Comparison of ENCODE assay signal across 18 cellular contexts in the genomic region with DNA sequence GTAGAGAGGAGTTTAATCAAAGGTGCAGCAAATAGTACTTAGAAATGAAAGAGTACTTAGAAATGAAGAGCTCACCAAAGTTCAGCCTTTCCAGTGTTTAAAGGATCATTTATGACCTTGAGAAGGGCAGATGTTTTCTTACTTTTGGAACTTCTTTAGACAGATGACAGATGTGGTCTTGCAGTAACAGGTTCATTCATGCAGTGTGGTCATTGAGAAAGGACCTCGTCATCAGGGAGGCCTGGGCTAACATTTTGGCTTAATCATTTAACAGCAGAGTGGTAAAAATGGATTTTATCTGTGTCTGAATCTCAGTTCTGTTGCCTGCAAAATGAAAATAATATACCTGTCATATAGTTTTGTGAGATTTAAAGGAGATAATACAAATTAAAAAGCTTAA.
"Had no signal": no experiment of that assay in that cellular context is flagged by ENCODE, and none has a peak within 500 bp of the region (broad histone marks: within the 10 kb centered on the region; RNA-seq: fewer than 3 reads in every experiment).

No MANE protein-coding gene starts in this region.

- H3K36me3 ChIP-seq: esophagus squamous epithelium, heart left ventricle, ovary, suprapubic skin, thyroid gland, upper lobe of left lung, uterus had no signal

- H3K4me3 ChIP-seq: esophagus squamous epithelium, heart left ventricle, ovary, smooth muscle cell, suprapubic skin, thyroid gland, upper lobe of left lung, uterus had no signal

- H3K4me2 ChIP-seq: smooth muscle cell had no signal

- FAIRE-seq: endometrium had no signal

- DNase-seq: effector memory CD4-positive, alpha-beta T cell; esophagus squamous epithelium; foreskin melanocyte; heart left ventricle; hypothalamus; islet precursor cell; left colon; ovary; right cardiac atrium; stimulated activated CD4-positive, alpha-beta T cell treated with anti-CD3 and anti-CD28 coated beads, Interleukin-2, amount 100 ng/mL, for 48 hours; stimulated activated naive CD8-positive, alpha-beta T cell treated with anti-CD3 and anti-CD28 coated beads, Interleukin-15, Interleukin-2, amounts not matched to agents 100 U/mL and 50 U/mL, for 24 hours; thyroid gland; upper lobe of left lung; uterus had no signal

- H3K4me1 ChIP-seq: esophagus squamous epithelium, suprapubic skin, thyroid gland, upper lobe of left lung, uterus had no signal

- H3K27ac ChIP-seq: esophagus squamous epithelium, heart left ventricle, ovary, suprapubic skin, thyroid gland, upper lobe of left lung, uterus had no signal

- H3K27me3 ChIP-seq: esophagus squamous epithelium, heart left ventricle, ovary, suprapubic skin, thyroid gland, upper lobe of left lung, uterus had no signal

- H3K9me3 ChIP-seq: esophagus squamous epithelium, heart left ventricle, ovary, suprapubic skin, thyroid gland, upper lobe of left lung, uterus had no signal

- ATAC-seq: heart left ventricle; left colon; naive thymus-derived CD8-positive, alpha-beta T cell; right cardiac atrium; stimulated activated naive CD8-positive, alpha-beta T cell treated with anti-CD3 and anti-CD28 coated beads, Interleukin-15, Interleukin-2, amounts not matched to agents 100 U/mL and 50 U/mL, for 24 hours had no signal
